ENCODE assay signal across 21 cellular contexts in genomic region chr10:712575-712974, GRCh38.
"Had no signal": no experiment of that assay in that cellular context is flagged by ENCODE, and none has a peak within 500 bp of the region (broad histone marks: within the 10 kb centered on the region; RNA-seq: fewer than 3 reads in every experiment).

No MANE protein-coding gene starts in this region.

- DNase-seq: colonic mucosa; effector CD8-positive, alpha-beta T cell; endodermal cell; foreskin melanocyte; glutamatergic neuron; natural killer cell; occipital lobe; ovary; posterior cingulate gyrus; psoas muscle; right cardiac atrium; spleen; stimulated activated CD4-positive, alpha-beta T cell treated with anti-CD3 and anti-CD28 coated beads, Interleukin-4, amount 100 ng/mL, for 4 hours; stimulated activated naive CD8-positive, alpha-beta T cell treated with anti-CD3 and anti-CD28 coated beads, Interleukin-15, Interleukin-2, amounts not matched to agents 100 U/mL and 50 U/mL, for 24 hours had no signal

- H3K27me3 ChIP-seq: colonic mucosa, ovary, spleen, suprapubic skin, vagina had no signal

- ATAC-seq: natural killer cell; psoas muscle; right cardiac atrium; stimulated activated memory B cell treated with anti-CD40 and anti-IgM and Interleukin-4, amounts not matched to agents 10 μg/mL and 1 μg/mL and 100 μg/mL, for 72 hours; stimulated activated naive CD8-positive, alpha-beta T cell treated with anti-CD3 and anti-CD28 coated beads, Interleukin-15, Interleukin-2, amounts not matched to agents 100 U/mL and 50 U/mL, for 24 hours had no signal

- FAIRE-seq: keratinocyte had no signal

- H3K4me1 ChIP-seq: colonic mucosa, psoas muscle, spleen, suprapubic skin, vagina had no signal

- H3K36me3 ChIP-seq: colonic mucosa, ovary, spleen, suprapubic skin, vagina had no signal

- H3K4me3 ChIP-seq: colonic mucosa, lung, ovary, psoas muscle, skin epidermis, spleen, suprapubic skin, vagina had no signal

- H3K9me3 ChIP-seq: colonic mucosa, ovary had no signal

- H3K27ac ChIP-seq: colonic mucosa, epithelial cell of prostate, ovary, psoas muscle, skin epidermis, spleen, suprapubic skin, vagina had no signal
